Comparison of ENCODE assay signal across 15 cellular contexts in genomic region chr3:134306334-134306733, GRCh38. TPM values are rescaled to one million over a fixed set of nuclear protein-coding genes. Genes with fewer than 3 reads are reported as not detected.
DNase-seq lines count a peak whose midpoint lies in the region; ATAC-seq and TF ChIP-seq lines count a peak whose summit lies in the region.
"Had no signal": no experiment of that assay in that cellular context is flagged by ENCODE, and none has a peak within 500 bp of the region (broad histone marks: within the 10 kb centered on the region; RNA-seq: fewer than 3 reads in every experiment).

No MANE protein-coding gene starts in this region.

- H3K27me3 Mint-ChIP-seq in T-helper 17 cell (peaks cover 35% of the 10 kb centered on the region), progenitor cell of endocrine pancreas (no peaks in the 10 kb centered on the region)

- ATAC-seq in T-helper 17 cell (no peak), HG02885 (IDR thresholded peaks at IDR 0.05; ENCODE audit: poor library complexity, unreplicated experiment) (no peak), GM18858 (IDR thresholded peaks at IDR 0.05; ENCODE audit: unreplicated experiment) (no peak)
- ATAC-seq: A549, GM23338 had no signal

- TF ChIP-seq POLR2A in esophagus muscularis mucosa (IDR thresholded peaks at IDR 0.05; ENCODE audit: low read depth), result no peak
- TF ChIP-seq POLR2A in uterus (IDR thresholded peaks at IDR 0.05), result no peak

- no peaks in the 10 kb centered on the region for H3K9me3 Mint-ChIP-seq in progenitor cell of endocrine pancreas (ENCODE audit: low read depth)
- H3K9me3 Mint-ChIP-seq: CD4-positive, alpha-beta T cell; GM23338 had no signal

- DNase-seq in T-helper 17 cell (no peak), esophagus muscularis mucosa (ENCODE audit: extremely low spot score) (peak; percentile 92), progenitor cell of endocrine pancreas (ENCODE audit: low spot score, unreplicated experiment) (no peak), uterus (peak; percentile 47 to 58), T-helper 1 cell (no peak)
- DNase-seq: AML-193; Caco-2; CD4-positive, alpha-beta T cell; HCEC 1CT had no signal

- TF ChIP-seq CTCF in esophagus muscularis mucosa (IDR thresholded peaks at IDR 0.05), result no peak
- TF ChIP-seq CTCF in progenitor cell of endocrine pancreas (IDR thresholded peaks at IDR 0.05; ENCODE audit: unreplicated experiment), result no peak
- no peak for TF ChIP-seq CTCF in uterus (IDR thresholded peaks at IDR 0.05)

- intact Hi-C loops in esophagus muscularis mucosa (cut with DNase I), result no loop called here
- intact Hi-C loops in uterus (cut with DNase I; ENCODE audit: low total_unique reads), result no loop called here

- 70% methylated on average over 6 of the region's 7 CpGs for WGBS in esophagus muscularis mucosa

- no peaks in the 10 kb centered on the region for H3K9me3 ChIP-seq in T-helper 17 cell (ENCODE audit: control insufficient read depth, low read length, poor library complexity, severe bottlenecking)
- H3K9me3 ChIP-seq in esophagus muscularis mucosa, result no peaks in the 10 kb centered on the region
- no peaks in the 10 kb centered on the region for H3K9me3 ChIP-seq in uterus
- H3K9me3 ChIP-seq: A549, Caco-2 had no signal

- H3K27ac ChIP-seq in esophagus muscularis mucosa (replicated peaks in 1 of 4) (no peak overlapping the region), uterus (peak overlapping the region; percentile 5 to 28)
- H3K27ac ChIP-seq: A549, C4-2B, HL-60 had no signal

- no peak for TF ChIP-seq EP300 in esophagus muscularis mucosa (IDR thresholded peaks at IDR 0.05)

- H3K4me1 Mint-ChIP-seq in T-helper 17 cell (peaks cover 7% of the 10 kb centered on the region), progenitor cell of endocrine pancreas (ENCODE audit: low read depth) (peaks cover 9% of the 10 kb centered on the region)

- no peak overlapping the region for H3K4me3 ChIP-seq in esophagus muscularis mucosa
- no peak overlapping the region for H3K4me3 ChIP-seq in uterus
- H3K4me3 ChIP-seq: A549, GM23338 had no signal

- H3K27ac Mint-ChIP-seq in T-helper 17 cell (peak overlapping the region; percentile 32), progenitor cell of endocrine pancreas (peak overlapping the region; percentile 67)
- H3K27ac Mint-ChIP-seq: CD4-positive, alpha-beta T cell; GM23338 had no signal

- H3K4me1 ChIP-seq in esophagus muscularis mucosa (peaks cover 12 to 40% (median 34%) of the 10 kb centered on the region in 4 donors), uterus (peaks cover 0 to 4% of the 10 kb centered on the region in 2 donors)

- H3K36me3 Mint-ChIP-seq in T-helper 17 cell (ENCODE audit: low read depth) (no peaks in the 10 kb centered on the region), progenitor cell of endocrine pancreas (ENCODE audit: insufficient read depth) (no peaks in the 10 kb centered on the region)

- no peak overlapping the region for H3K4me3 Mint-ChIP-seq in T-helper 17 cell
- no peak overlapping the region for H3K4me3 Mint-ChIP-seq in progenitor cell of endocrine pancreas (ENCODE audit: low read depth)
- H3K4me3 Mint-ChIP-seq: CD4-positive, alpha-beta T cell; GM23338 had no signal

- H3K27me3 ChIP-seq in esophagus muscularis mucosa (no peaks in the 10 kb centered on the region), uterus (no peaks in the 10 kb centered on the region)

- H3K36me3 ChIP-seq in esophagus muscularis mucosa, result no peaks in the 10 kb centered on the region
- no peaks in the 10 kb centered on the region for H3K36me3 ChIP-seq in uterus

RNA-seq across cellular contexts. Expression of gene RYK, which starts 55.7 kb away (rescaled TPM):
- total RNA-seq in T-helper 17 cell, result 10 to 100 TPM; 42.9 to 44.9 TPM
- total RNA-seq in esophagus muscularis mucosa, result 100 to 1,000 TPM in 2 of 4 donors, 10 to 100 TPM in 2; 78.2 to 120 (median 96.5) TPM
- 82.3 and 85.2 TPM in 2 replicates for total RNA-seq in progenitor cell of endocrine pancreas
- 100 to 1,000 TPM in 3 of 4 donors, 10 to 100 TPM in 1; 54.3 to 225 (median 138) TPM for total RNA-seq in uterus

Comparison
In these comparisons a context has a peak if more than half of its experiments do, and no peak if none do; other contexts are left out.
1. DNase-seq: peak in esophagus muscularis mucosa (single experiment) and uterus (2 of 2); none in T-helper 17 cell (0 of 3), progenitor cell of endocrine pancreas (single experiment) and T-helper 1 cell (0 of 5).
2. H3K27ac ChIP-seq: peak in uterus (2 of 2); none in esophagus muscularis mucosa (0 of 4).